Comparison of ENCODE assay signal across 8 cellular contexts in genomic region chrX:78103656-78104446, GRCh38. TPM values are rescaled to one million over a fixed set of nuclear protein-coding genes. Genes with fewer than 3 reads are reported as not detected.
DNase-seq lines count a peak whose midpoint lies in the region; ATAC-seq and TF ChIP-seq lines count a peak whose summit lies in the region.

PGK1 (plus strand) TSS chrX:78104248; CDS start chrX:78104341, 93 bp downstream.

- H2AFZ ChIP-seq in osteoblast (ENCODE audit: low read length), result peak within 1 kb of the TSS; percentile 79

- H3K27ac ChIP-seq in osteoblast (ENCODE audit: low read depth, low read length), result peak within 1 kb of the TSS; percentile 84
- peak within 1 kb of the TSS; percentile 98 to 99 for H3K27ac ChIP-seq in thoracic aorta

- H3K4me3 ChIP-seq in GM08714 (ENCODE audit: low read length) (peak within 1 kb of the TSS; percentile 77), osteoblast (ENCODE audit: insufficient read depth, low read length) (peak within 1 kb of the TSS; percentile 87), thoracic aorta (peak within 1 kb of the TSS; percentile 96)

- ATAC-seq in HG02610 (IDR thresholded peaks at IDR 0.05; ENCODE audit: unreplicated experiment) (peak; percentile 97), thoracic aorta (ENCODE audit: insufficient number of reproducible peaks, low FRiP score, low read depth) (peak; percentile 94)

- peak within 1 kb of the TSS; percentile 95 for H3K27ac Mint-ChIP-seq in activated naive CD8-positive, alpha-beta T cell

- TF ChIP-seq CTCF in osteoblast (IDR thresholded peaks at IDR 0.05; ENCODE audit: extremely low read depth, low read depth, low read length) (no peak), thoracic aorta (IDR thresholded peaks at IDR 0.05) (no peak)

- H3K36me3 ChIP-seq in osteoblast (ENCODE audit: insufficient read depth, low read length) (no peaks in the 10 kb centered on the region), thoracic aorta (no peaks in the 10 kb centered on the region)

- peaks cover 48% of the 10 kb centered on the region for H3K79me2 ChIP-seq in osteoblast (ENCODE audit: insufficient read depth, low read length)

- H3K36me3 Mint-ChIP-seq in activated naive CD8-positive, alpha-beta T cell, result peaks cover 17% of the 10 kb centered on the region

- peak within 1 kb of the TSS; percentile 90 for H3K4me2 ChIP-seq in osteoblast (ENCODE audit: insufficient read depth, low read length)

- no peaks in the 10 kb centered on the region for H3K27me3 Mint-ChIP-seq in activated naive CD8-positive, alpha-beta T cell

- H3K9me3 ChIP-seq in osteoblast (ENCODE audit: low read depth, low read length) (no peaks in the 10 kb centered on the region), thoracic aorta (no peaks in the 10 kb centered on the region)

- H3K4me3 Mint-ChIP-seq in activated naive CD8-positive, alpha-beta T cell, result peak within 1 kb of the TSS; percentile 95

- H3K27me3 ChIP-seq in osteoblast (ENCODE audit: insufficient read depth, low read length) (no peaks in the 10 kb centered on the region), thoracic aorta (replicated peaks; ENCODE audit: insufficient read depth) (no peaks in the 10 kb centered on the region)

- peaks cover 11% of the 10 kb centered on the region for H3K4me1 ChIP-seq in osteoblast (ENCODE audit: insufficient read depth, low read length)
- H3K4me1 ChIP-seq in thoracic aorta (ENCODE audit: control insufficient read depth in 1 of 2, low read depth in 2 of 2), result peaks cover 15 to 34% of the 10 kb centered on the region in 2 donors

- DNase-seq in NCI-H1092 treated with DMSO at 0.1 percent for 48 hours (lab: John Stamatoyannopoulos, UW), result peak; percentile 96
- DNase-seq in SKM-1 (lab: John Stamatoyannopoulos, UW; ENCODE audit: unreplicated experiment), result peak; percentile 75
- DNase-seq in glomerular visceral epithelial cell (ENCODE audit: extremely low spot score), result peak; percentile 96
- peak; percentile 95 for DNase-seq in osteoblast (ENCODE audit: insufficient read length, low spot score, missing footprints)
- DNase-seq in thoracic aorta (ENCODE audit: low spot score), result peak; percentile 71

- peaks cover 28% of the 10 kb centered on the region for H4K20me1 ChIP-seq in osteoblast (ENCODE audit: insufficient read depth, low read length)

- peaks cover 34% of the 10 kb centered on the region for H3K4me1 Mint-ChIP-seq in activated naive CD8-positive, alpha-beta T cell (ENCODE audit: low read depth)

- no peaks in the 10 kb centered on the region for H3K9me3 Mint-ChIP-seq in activated naive CD8-positive, alpha-beta T cell (ENCODE audit: low read depth)

RNA-seq across cellular contexts. Expression of gene PGK1, which starts in this region (rescaled TPM):
- total RNA-seq in osteoblast, result 126 and 206 TPM in 2 replicates
- total RNA-seq in thoracic aorta, result 100 to 1,000 TPM; 186 to 233 TPM

Comparison
In these comparisons a context has a peak if more than half of its experiments do, and no peak if none do; other contexts are left out.
1. Peak in every context shown above with its lines: DNase-seq, ATAC-seq, H3K4me3 ChIP-seq and H3K27ac ChIP-seq.